Comparison of ENCODE assay signal across 16 cellular contexts in genomic region chr13:74550039-74550438, GRCh38.
DNase-seq lines count a peak whose midpoint lies in the region; ATAC-seq and TF ChIP-seq lines count a peak whose summit lies in the region.
"Had no signal": no experiment of that assay in that cellular context is flagged by ENCODE, and none has a peak within 500 bp of the region (broad histone marks: within the 10 kb centered on the region; RNA-seq: fewer than 3 reads in every experiment).

No MANE protein-coding gene starts in this region.

- H3K79me2 ChIP-seq in DND-41 (ENCODE audit: insufficient read depth, low read length) = no peaks in the 10 kb centered on the region

- no peak overlapping the region for H4K91ac ChIP-seq in mesenchymal stem cell (ENCODE audit: low read length)

- H3K9me3 Mint-ChIP-seq in activated CD8-positive, alpha-beta T cell treated with anti-CD3 and anti-CD28 coated beads for 36 hours = no peaks in the 10 kb centered on the region
- H3K9me3 Mint-ChIP-seq: H9; T-helper 2 cell treated with Interferon-gamma antibody and Interleukin-4, amounts not matched to agents 5 μg/mL and 100 μg/mL, for 36 hours had no signal

- DNase-seq in DND-41 (no peak), mesenchymal stem cell (peak; percentile 5), vagina (ENCODE audit: extremely low spot score in 2 of 2) (no peak), testis (no peak), NCI-H1436 (lab: John Stamatoyannopoulos, UW) (no peak)
- no peak for DNase-seq in activated CD8-positive, alpha-beta T cell treated with anti-CD3 and anti-CD28 coated beads for 36 hours
- DNase-seq: activated CD4-positive, alpha-beta T cell treated with anti-CD3 and anti-CD28 coated beads, Interleukin-2, amount 50 U/mL, for 1 hour; cerebellar nuclear complex; H9; head of caudate nucleus; NCI-H1092 treated with DMSO at 0.1 percent for 48 hours; uterus had no signal

- H3K36me3 ChIP-seq in DND-41 (ENCODE audit: insufficient read depth, low read length) (no peaks in the 10 kb centered on the region), mesenchymal stem cell (ENCODE audit: control insufficient read depth in 1 of 2, insufficient read depth in 2 of 2, low read depth in 1 of 2, low read length in 2 of 2) (no peaks in the 10 kb centered on the region), vagina (no peaks in the 10 kb centered on the region), testis (ENCODE audit: low read depth, missing control alignments) (no peaks in the 10 kb centered on the region)
- H3K36me3 ChIP-seq: uterus had no signal

- H3K9ac ChIP-seq in DND-41 (ENCODE audit: low read depth, low read length) = no peak overlapping the region
- no peak overlapping the region for H3K9ac ChIP-seq in mesenchymal stem cell (ENCODE audit: low read length)

- no peak for TF ChIP-seq CTCF in DND-41 (IDR thresholded peaks at IDR 0.05; ENCODE audit: borderline replicate concordance, extremely low read depth, low read length, poor library complexity, severe bottlenecking)
- no peak for TF ChIP-seq CTCF in activated CD8-positive, alpha-beta T cell treated with anti-CD3 and anti-CD28 coated beads for 36 hours (IDR thresholded peaks at IDR 0.05)
- TF ChIP-seq CTCF in vagina (IDR thresholded peaks at IDR 0.05) = no peak
- no peak for TF ChIP-seq CTCF in testis (IDR thresholded peaks at IDR 0.05)

- intact Hi-C loops in activated CD8-positive, alpha-beta T cell treated with anti-CD3 and anti-CD28 coated beads for 36 hours (cut with micrococcal nuclease) = no loop called here
- intact Hi-C loops in vagina (cut with DNase I) (no loop called here), testis (cut with DNase I; ENCODE audit: low total_unique reads) (no loop called here)

- H3K27me3 ChIP-seq in DND-41 (ENCODE audit: insufficient read depth, low read length, poor library complexity) (no peaks in the 10 kb centered on the region), mesenchymal stem cell (ENCODE audit: control insufficient read depth in 1 of 2, insufficient read depth in 1 of 2, low read length in 2 of 2) (no peaks in the 10 kb centered on the region), vagina (no peaks in the 10 kb centered on the region), testis (no peaks in the 10 kb centered on the region)
- H3K27me3 ChIP-seq: uterus had no signal

- H3K23ac ChIP-seq in mesenchymal stem cell (ENCODE audit: low read length in 2 of 2) = no peak overlapping the region

- no peak for TF ChIP-seq POLR2A in vagina (IDR thresholded peaks at IDR 0.05)
- TF ChIP-seq POLR2A in testis (IDR thresholded peaks at IDR 0.05) = no peak

- H3K27ac ChIP-seq in DND-41 (ENCODE audit: low read length) = no peak overlapping the region
- H3K27ac ChIP-seq in mesenchymal stem cell (ENCODE audit: low read length, poor library complexity, severe bottlenecking) = no peak overlapping the region
- no peak overlapping the region for H3K27ac ChIP-seq in vagina
- H3K27ac ChIP-seq in testis = no peak overlapping the region
- H3K27ac ChIP-seq: C4-2B, uterus had no signal

- no peak overlapping the region for H3K18ac ChIP-seq in mesenchymal stem cell (ENCODE audit: low read depth in 1 of 2, low read length in 2 of 2)

- H3K4me2 ChIP-seq in DND-41 (ENCODE audit: insufficient read depth, low read length) (no peak overlapping the region), mesenchymal stem cell (ENCODE audit: low read length, poor library complexity, severe bottlenecking) (no peak overlapping the region)

- no peak overlapping the region for H2AK5ac ChIP-seq in mesenchymal stem cell (ENCODE audit: low read length, severe bottlenecking)

- ATAC-seq in DND-41 (ENCODE audit: insufficient read depth, low read depth) (peak; percentile 90), HG03457 (IDR thresholded peaks at IDR 0.05; ENCODE audit: unreplicated experiment) (peak; percentile 79), HG03108 (IDR thresholded peaks at IDR 0.05; ENCODE audit: unreplicated experiment) (no peak)
- peak; percentile 75 for ATAC-seq in activated CD8-positive, alpha-beta T cell treated with anti-CD3 and anti-CD28 coated beads for 36 hours

- H3K4me1 ChIP-seq in DND-41 (ENCODE audit: insufficient read depth, low read length) (peaks cover under 1% of the 10 kb centered on the region; the same call in 1 of the 2 replicates), mesenchymal stem cell (ENCODE audit: control insufficient read depth, insufficient read depth, low read depth, low read length) (no peaks in the 10 kb centered on the region), vagina (no peaks in the 10 kb centered on the region), testis (no peaks in the 10 kb centered on the region)
- H3K4me1 ChIP-seq: uterus had no signal

- WGBS in mesenchymal stem cell = no CpG with 5 or more reads among the region's 2 CpGs
- 87 to 94% methylated on average over 2 of the region's 2 CpGs for WGBS in testis, 2 donors

- CTCF ChIA-PET in activated CD8-positive, alpha-beta T cell treated with anti-CD3 and anti-CD28 coated beads for 36 hours (lab: Charles Lee) = no interaction called here

- H2BK15ac ChIP-seq in mesenchymal stem cell (ENCODE audit: low read depth, poor library complexity, severe bottlenecking) = no peak overlapping the region

- no peak overlapping the region for H3K4me3 ChIP-seq in DND-41 (ENCODE audit: low read depth in 1 of 2, low read length in 2 of 2)
- H3K4me3 ChIP-seq in mesenchymal stem cell (ENCODE audit: insufficient read depth in 1 of 2, low read depth in 1 of 2, low read length in 2 of 2) = no peak overlapping the region
- no peak overlapping the region for H3K4me3 ChIP-seq in vagina
- no peak overlapping the region for H3K4me3 ChIP-seq in testis
- H3K4me3 ChIP-seq: uterus had no signal

- no peaks in the 10 kb centered on the region for H4K20me1 ChIP-seq in DND-41 (ENCODE audit: insufficient read depth, low read length)

- H3K36me3 Mint-ChIP-seq in activated CD8-positive, alpha-beta T cell treated with anti-CD3 and anti-CD28 coated beads for 36 hours (ENCODE audit: low read depth) = no peaks in the 10 kb centered on the region

- no peaks in the 10 kb centered on the region for H3K9me3 ChIP-seq in DND-41 (ENCODE audit: insufficient read depth, low read length, severe bottlenecking)
- no peaks in the 10 kb centered on the region for H3K9me3 ChIP-seq in mesenchymal stem cell (ENCODE audit: control insufficient read depth, low read length)
- H3K9me3 ChIP-seq in vagina = no peaks in the 10 kb centered on the region
- H3K9me3 ChIP-seq in testis = no peaks in the 10 kb centered on the region
- H3K9me3 ChIP-seq: uterus had no signal

- H2BK5ac ChIP-seq in mesenchymal stem cell (ENCODE audit: low read depth, low read length, poor library complexity, severe bottlenecking) = no peak overlapping the region

- no peak overlapping the region for H2BK12ac ChIP-seq in mesenchymal stem cell (ENCODE audit: low read length in 2 of 2)

- H2BK120ac ChIP-seq in mesenchymal stem cell (ENCODE audit: low read depth, low read length) = no peak overlapping the region

- H4K8ac ChIP-seq in mesenchymal stem cell (ENCODE audit: low read length) = no peak overlapping the region

- no peak overlapping the region for H3K27ac Mint-ChIP-seq in activated CD8-positive, alpha-beta T cell treated with anti-CD3 and anti-CD28 coated beads for 36 hours
- H3K27ac Mint-ChIP-seq: T-helper 2 cell treated with Interferon-gamma antibody and Interleukin-4, amounts not matched to agents 5 μg/mL and 100 μg/mL, for 36 hours had no signal

- H3K4me1 Mint-ChIP-seq in activated CD8-positive, alpha-beta T cell treated with anti-CD3 and anti-CD28 coated beads for 36 hours (ENCODE audit: low read depth) = peaks cover 6% of the 10 kb centered on the region

- no peak overlapping the region for H3K14ac ChIP-seq in mesenchymal stem cell (ENCODE audit: low read length in 2 of 2)

- H3K4me3 Mint-ChIP-seq in activated CD8-positive, alpha-beta T cell treated with anti-CD3 and anti-CD28 coated beads for 36 hours = no peak overlapping the region
- H3K4me3 Mint-ChIP-seq: H9; T-helper 2 cell treated with Interferon-gamma antibody and Interleukin-4, amounts not matched to agents 5 μg/mL and 100 μg/mL, for 36 hours had no signal

- H3K79me1 ChIP-seq in mesenchymal stem cell (replicated peaks; ENCODE audit: low read length, poor library complexity, severe bottlenecking) = no peaks in the 10 kb centered on the region

- H2AFZ ChIP-seq in DND-41 (ENCODE audit: low read depth, low read length) (no peak overlapping the region), mesenchymal stem cell (ENCODE audit: low read depth, low read length) (no peak overlapping the region)

- H3K27me3 Mint-ChIP-seq in activated CD8-positive, alpha-beta T cell treated with anti-CD3 and anti-CD28 coated beads for 36 hours = no peaks in the 10 kb centered on the region

- POLR2A ChIA-PET in activated CD8-positive, alpha-beta T cell treated with anti-CD3 and anti-CD28 coated beads for 36 hours (lab: Charles Lee) = no interaction called here

- no peak overlapping the region for H3K4ac ChIP-seq in mesenchymal stem cell (ENCODE audit: low read depth in 1 of 2, low read length in 2 of 2)
